ENCODE assay signal across 11 cellular contexts in the genomic region with DNA sequence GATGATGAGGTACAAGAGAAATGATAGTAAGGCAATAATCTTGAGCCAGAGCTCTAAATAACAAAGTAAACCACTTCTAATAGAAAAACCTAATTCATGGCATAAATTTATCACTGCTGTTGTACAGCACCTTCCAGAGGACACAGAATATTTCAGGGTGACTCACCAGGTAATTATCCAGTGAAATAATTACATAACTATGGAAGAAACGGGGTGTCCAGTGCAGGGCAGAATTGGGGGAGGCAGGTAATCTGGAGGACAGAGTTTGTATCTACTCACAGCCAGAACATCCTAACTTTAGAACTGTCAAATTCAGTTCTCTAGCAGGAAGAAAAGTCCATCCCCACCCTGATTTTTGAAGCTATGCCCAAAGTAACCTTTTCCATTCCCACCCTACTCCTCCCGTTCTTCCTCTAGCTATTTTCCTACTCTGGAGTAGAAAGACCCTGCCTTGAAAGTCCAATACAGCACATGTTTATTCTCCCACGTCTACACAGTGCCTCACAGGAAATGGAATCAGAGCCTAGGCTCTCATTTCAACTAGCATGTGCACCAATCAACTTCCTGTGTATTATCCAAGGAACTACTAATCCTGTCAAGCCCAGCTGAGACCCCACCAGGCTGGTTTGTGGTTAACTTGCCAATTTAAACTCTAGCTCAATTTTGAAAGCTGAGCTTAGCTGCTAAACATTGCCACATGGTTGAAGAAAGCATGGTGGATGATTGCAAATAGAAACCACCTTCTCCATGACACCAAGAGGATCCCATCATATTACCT.
A peak's percentile ranks its signal among the peaks of the same experiment; 100 is the strongest.
DNase-seq lines count a peak whose midpoint lies in the region; ATAC-seq, FAIRE-seq and TF ChIP-seq lines count a peak whose summit lies in the region.
"Had no signal": no experiment of that assay in that cellular context is flagged by ENCODE, and none has a peak within 500 bp of the region (broad histone marks: within the 10 kb centered on the region; RNA-seq: fewer than 3 reads in every experiment).

No MANE protein-coding gene starts in this region.

- H3K9me3 ChIP-seq in GM12878 (replicated peaks; ENCODE audit: control insufficient read depth, insufficient read depth, low read length) = no peaks in the 10 kb centered on the region

- no peak for TF ChIP-seq EP300 in GM12878 (IDR thresholded peaks at IDR 0.05; ENCODE audit: borderline replicate concordance in 1 of 2, control insufficient read depth in 1 of 2, low read depth in 2 of 2, low read length in 2 of 2)

- no peak for FAIRE-seq in GM12878 (lab: Jason Lieb, UNC)
- FAIRE-seq: frontal cortex had no signal

- TF ChIP-seq POLR2A in GM12878 (IDR thresholded peaks at IDR 0.05; ENCODE audit: low read depth, low read length) = no peak

- H3K27me3 Mint-ChIP-seq in mesothelial cell of epicardium (ENCODE audit: low read depth) = no peaks in the 10 kb centered on the region

- CTCF ChIA-PET in GM12878 (lab: Yijun Ruan, JAX) = interaction anchor here (0.8 to 1.7 kb wide), 11 partner anchors 11 to 130 kb away, joined by 3 to 4 read pairs (median 3); no protein-coding TSS in a partner anchor

- H3K36me3 ChIP-seq in GM12878 (ENCODE audit: control insufficient read depth in 2 of 2, insufficient read depth in 2 of 2, low read length in 1 of 2) = no peaks in the 10 kb centered on the region

- peaks cover 7% of the 10 kb centered on the region for H3K36me3 Mint-ChIP-seq in mesothelial cell of epicardium
- H3K36me3 Mint-ChIP-seq: activated naive CD8-positive, alpha-beta T cell treated with anti-CD3 and anti-CD28 coated beads for 36 hours had no signal

- H3K4me3 Mint-ChIP-seq in mesothelial cell of epicardium = no peak overlapping the region
- H3K4me3 Mint-ChIP-seq: activated naive CD8-positive, alpha-beta T cell treated with anti-CD3 and anti-CD28 coated beads for 36 hours had no signal

- H3K4me1 Mint-ChIP-seq in mesothelial cell of epicardium = peaks cover 51% of the 10 kb centered on the region

- H3K9ac ChIP-seq in GM12878 (ENCODE audit: control insufficient read depth, insufficient read depth, low read length) = no peak overlapping the region

- no TSS peak for BruUV-seq in GM12878 (replicated peaks; lab: Mats Ljungman, UMichigan)

- intact Hi-C loops in GM12878 (cut with micrococcal nuclease; ENCODE audit: unreplicated experiment) = no loop called here

- ATAC-seq in GM12878 (peak; percentile 24; the same call in 1 of the 3 replicates), HG02798 (IDR thresholded peaks at IDR 0.05; ENCODE audit: poor library complexity, unreplicated experiment) (no peak), GM21576 (IDR thresholded peaks at IDR 0.05; ENCODE audit: unreplicated experiment) (no peak)

- in situ Hi-C loops in GM12878 (cut with MboI) = no loop called here

- H4K20me1 ChIP-seq in GM12878 (ENCODE audit: control insufficient read depth, insufficient read depth) = no peaks in the 10 kb centered on the region

- no peak for TF ChIP-seq CTCF in GM12878 (IDR thresholded peaks at IDR 0.05 in 2 of 3, conservative IDR thresholded peaks at IDR 0.05 in 1 of 3; ENCODE audit: control insufficient read depth in 2 of 3, extremely low read depth in 1 of 3, insufficient read depth in 1 of 3, low read depth in 3 of 3, low read length in 3 of 3)
- no peak for TF ChIP-seq CTCF in mesothelial cell of epicardium (IDR thresholded peaks at IDR 0.05; ENCODE audit: unreplicated experiment)

- H3K27ac ChIP-seq in GM12878 (ENCODE audit: control insufficient read depth, insufficient read depth) = no peak overlapping the region

- H3K4me1 ChIP-seq in GM12878 (ENCODE audit: control insufficient read depth, insufficient read depth, low read length) = no peaks in the 10 kb centered on the region

- no peak for TF ChIP-seq RAD21 in GM12878 (IDR thresholded peaks at IDR 0.05; ENCODE audit: insufficient read depth, low read depth, low read length)

- H3K79me2 ChIP-seq in GM12878 (ENCODE audit: control insufficient read depth, insufficient read depth, low read length) = no peaks in the 10 kb centered on the region

- POLR2A ChIA-PET in GM12878 (lab: Charles Lee) = interaction anchor here (0.6 to 1.3 kb wide), 4 partner anchors 8 to 63 kb away, joined by 3 to 4 read pairs (median 3); no protein-coding TSS in a partner anchor

- no peak overlapping the region for H3K4me3 ChIP-seq in GM12878

- WGBS in GM12878 (ENCODE audit: insufficient coverage, insufficient replicate concordance, low lambda C conversion rate, missing lambda C conversion rate) = 0% methylated on average over 3 of the region's 3 CpGs

- H3K27me3 ChIP-seq in GM12878 (replicated peaks in 1 of 2; ENCODE audit: control insufficient read depth in 2 of 2, insufficient read depth in 2 of 2, low read length in 1 of 2) = no peaks in the 10 kb centered on the region

- H3K4me2 ChIP-seq in GM12878 (ENCODE audit: control insufficient read depth, insufficient read depth) = no peak overlapping the region

- peak; percentile 92 for DNase-seq in ELR (ENCODE audit: low read depth)
- DNase-seq in NCI-H524 (lab: John Stamatoyannopoulos, UW) = peak; percentile 61 to 72
- no peak for DNase-seq in GM12878 (ENCODE audit: low read depth, low spot score)
- DNase-seq in mesothelial cell of epicardium (ENCODE audit: low spot score in 2 of 2, unreplicated experiment in 2 of 2) = no peak
- DNase-seq in cortex of kidney (lab: John Stamatoyannopoulos, UW) = no peak
- no peak for DNase-seq in pons (ENCODE audit: low spot score)
- DNase-seq: activated naive CD8-positive, alpha-beta T cell treated with anti-CD3 and anti-CD28 coated beads for 36 hours; NCI-H2107 had no signal

- SMC1A ChIA-PET in GM12878 (lab: Charles Lee; ENCODE audit: uncharacterized antibody, unreplicated experiment) = interaction anchor here (0.7 to 5.3 kb wide), 18 partner anchors 11 to 123 kb away, joined by 3 to 37 read pairs (median 4); no protein-coding TSS in a partner anchor

- peak overlapping the region; percentile 31 for H3K27ac Mint-ChIP-seq in mesothelial cell of epicardium
- H3K27ac Mint-ChIP-seq: activated naive CD8-positive, alpha-beta T cell treated with anti-CD3 and anti-CD28 coated beads for 36 hours had no signal

- RAD21 ChIA-PET in GM12878 (lab: Charles Lee; ENCODE audit: unreplicated experiment) = interaction anchor here (0.6 to 2.1 kb wide), 6 partner anchors 11 to 94 kb away, joined by 3 to 7 read pairs (median 4); no protein-coding TSS in a partner anchor

- H2AFZ ChIP-seq in GM12878 (ENCODE audit: control insufficient read depth, low read depth, low read length) = no peak overlapping the region

- no peaks in the 10 kb centered on the region for H3K9me3 Mint-ChIP-seq in mesothelial cell of epicardium
- H3K9me3 Mint-ChIP-seq: activated naive CD8-positive, alpha-beta T cell treated with anti-CD3 and anti-CD28 coated beads for 36 hours had no signal

TF ChIP-seq in GM12878, 131 proteins besides CTCF, POLR2A, EP300 and RAD21:
- TF ChIP-seq SIN3A (IDR thresholded peaks at IDR 0.05; ENCODE audit: low read depth, low read length) (no peak), FOS (IDR thresholded peaks at IDR 0.05; ENCODE audit: borderline replicate concordance, extremely low read depth, insufficient read length) (no peak), RUNX3 (IDR thresholded peaks at IDR 0.05; ENCODE audit: low read length) (no peak), RBBP5 (conservative IDR thresholded peaks at IDR 0.05) (no peak), SMARCA5 (IDR thresholded peaks at IDR 0.05) (no peak), IKZF1 (conservative IDR thresholded peaks at IDR 0.05) (no peak), TARDBP (IDR thresholded peaks at IDR 0.05; ENCODE audit: borderline replicate concordance) (no peak), YY1 (IDR thresholded peaks at IDR 0.05; ENCODE audit: low read depth, low read length) (no peak), SIX5 (IDR thresholded peaks at IDR 0.05; ENCODE audit: low read depth, low read length, severe bottlenecking) (no peak), MYC (IDR thresholded peaks at IDR 0.05; ENCODE audit: insufficient read depth, insufficient read length, insufficient replicate concordance, low read length, severe bottlenecking) (no peak), TCF3 (IDR thresholded peaks at IDR 0.05; ENCODE audit: borderline replicate concordance, insufficient read depth, low read depth, low read length) (no peak), TAF1 (IDR thresholded peaks at IDR 0.05; ENCODE audit: borderline replicate concordance, low read depth, low read length) (no peak)

Comparison
In these comparisons a context has a peak if more than half of its experiments do, and no peak if none do; other contexts are left out.
1. DNase-seq: peak in ELR (single experiment) and NCI-H524 (2 of 2); none in GM12878 (single experiment), mesothelial cell of epicardium (0 of 2), cortex of kidney (single experiment) and pons (single experiment).